In the genomic region with DNA sequence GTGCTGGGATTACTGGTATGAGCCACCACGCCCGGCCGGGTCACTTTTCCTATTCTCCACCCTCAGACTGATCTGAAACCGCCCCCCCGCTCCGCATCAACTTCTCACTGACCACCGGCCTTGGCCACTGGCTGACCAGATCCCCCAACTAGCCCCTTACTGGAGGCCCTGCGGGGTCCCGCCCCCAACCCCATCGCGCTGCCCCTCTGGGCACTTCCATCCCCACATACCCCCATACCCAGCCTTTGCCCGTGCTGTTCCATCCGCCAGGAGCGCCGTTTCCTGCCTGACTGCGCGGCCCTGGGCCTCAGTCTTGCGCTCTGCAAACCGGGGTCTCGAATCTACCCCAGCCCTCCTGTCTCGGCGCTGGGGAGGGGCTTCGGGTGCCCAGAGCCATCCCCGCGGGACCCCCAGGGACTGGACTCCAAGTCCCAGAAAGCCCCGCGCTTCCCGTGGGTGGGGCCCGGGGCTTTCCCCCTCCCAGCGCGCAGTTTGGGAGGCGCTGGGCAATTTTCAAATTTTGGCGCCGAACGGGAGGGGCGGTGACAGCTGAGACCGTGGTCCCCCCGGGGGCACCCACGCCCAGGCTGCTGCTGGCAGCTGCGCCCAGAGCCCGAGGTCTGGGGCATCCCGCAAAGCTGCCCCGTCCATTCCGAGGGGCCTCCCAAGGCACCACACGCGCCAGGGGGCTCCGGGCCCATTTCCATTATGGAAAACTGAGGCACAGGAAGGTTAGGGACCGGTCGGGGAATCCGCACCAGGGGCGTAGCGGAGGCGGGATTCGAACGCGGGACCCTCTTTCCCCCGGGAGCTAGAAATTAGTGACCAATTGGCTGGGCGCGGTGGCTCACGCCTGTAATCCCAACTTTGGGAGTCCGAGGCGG, we compare ENCODE assay signal across 8 cellular contexts. TPM values are rescaled to one million over a fixed set of nuclear protein-coding genes. Genes with fewer than 3 reads are reported as not detected.
DNase-seq lines count a peak whose midpoint lies in the region; ATAC-seq and TF ChIP-seq lines count a peak whose summit lies in the region.

No MANE protein-coding gene starts in this region.

- no peak overlapping the region for H2AK5ac ChIP-seq in mesenchymal stem cell (ENCODE audit: low read length, severe bottlenecking)

- H3K27me3 ChIP-seq in ectodermal cell (ENCODE audit: control insufficient read depth, insufficient read depth, low read length, poor library complexity, severe bottlenecking) (no peaks in the 10 kb centered on the region), mesenchymal stem cell (ENCODE audit: control insufficient read depth in 1 of 2, insufficient read depth in 1 of 2, low read length in 2 of 2) (no peaks in the 10 kb centered on the region)

- H3K27ac Mint-ChIP-seq in stimulated activated naive B cell treated with anti-CD40 and anti-IgM and Interleukin-4, amounts not matched to agents 10 μg/mL and 1 μg/mL and 100 μg/mL, for 72 hours, result peak overlapping the region; percentile 71

- no peak overlapping the region for H3K23ac ChIP-seq in mesenchymal stem cell (ENCODE audit: low read length in 2 of 2)

- POLR2A ChIA-PET in GM10248 (lab: Yijun Ruan, JAX), result interaction anchor here (0.8 to 4.4 kb wide), 2 partner anchors 14 kb away, joined by 5 to 39 read pairs; a partner anchor contains a TSS

- peak; percentile 76 to 88 for ATAC-seq in stimulated activated naive B cell treated with anti-CD40 and anti-IgM and Interleukin-4, amounts not matched to agents 10 μg/mL and 1 μg/mL and 100 μg/mL, for 72 hours (replicated peaks)
- no peak for ATAC-seq in HG03159 (IDR thresholded peaks at IDR 0.05; ENCODE audit: unreplicated experiment)
- no peak for ATAC-seq in GM21723 (IDR thresholded peaks at IDR 0.05; ENCODE audit: unreplicated experiment)

- peak overlapping the region; percentile 69 to 75 for H3K18ac ChIP-seq in mesenchymal stem cell (ENCODE audit: low read depth in 1 of 2, low read length in 2 of 2)

- no peaks in the 10 kb centered on the region for H3K9me3 Mint-ChIP-seq in stimulated activated naive B cell treated with anti-CD40 and anti-IgM and Interleukin-4, amounts not matched to agents 10 μg/mL and 1 μg/mL and 100 μg/mL, for 72 hours

- peaks cover 0 to 16% of the 10 kb centered on the region in 2 donors for H3K27me3 Mint-ChIP-seq in stimulated activated naive B cell treated with anti-CD40 and anti-IgM and Interleukin-4, amounts not matched to agents 10 μg/mL and 1 μg/mL and 100 μg/mL, for 72 hours

- no peak overlapping the region for H2BK5ac ChIP-seq in mesenchymal stem cell (ENCODE audit: low read depth, low read length, poor library complexity, severe bottlenecking)

- peak overlapping the region; percentile 90 for H3K4me2 ChIP-seq in mesenchymal stem cell (ENCODE audit: low read length, poor library complexity, severe bottlenecking)

- H3K27ac ChIP-seq in ectodermal cell (ENCODE audit: insufficient read depth, low read depth, low read length, poor library complexity, severe bottlenecking) (peak overlapping the region; percentile 58), mesenchymal stem cell (ENCODE audit: low read length, poor library complexity, severe bottlenecking) (no peak overlapping the region)

- peak overlapping the region; percentile 81 for H4K8ac ChIP-seq in mesenchymal stem cell (ENCODE audit: low read length)

- H3K4me1 ChIP-seq in ectodermal cell (ENCODE audit: control insufficient read depth, insufficient read depth, low read length) (no peaks in the 10 kb centered on the region), mesenchymal stem cell (ENCODE audit: control insufficient read depth, insufficient read depth, low read depth, low read length) (peaks cover 10% of the 10 kb centered on the region)

- TF ChIP-seq CTCF in GM10248 (IDR thresholded peaks at IDR 0.05; ENCODE audit: control extremely low read depth, extremely low read depth, low read depth, missing control alignments), result no peak

- H3K36me3 ChIP-seq in ectodermal cell (ENCODE audit: control insufficient read depth, insufficient read depth, low read length) (no peaks in the 10 kb centered on the region), mesenchymal stem cell (ENCODE audit: control insufficient read depth in 1 of 2, insufficient read depth in 2 of 2, low read depth in 1 of 2, low read length in 2 of 2) (no peaks in the 10 kb centered on the region)

- H2BK15ac ChIP-seq in mesenchymal stem cell (ENCODE audit: low read depth, poor library complexity, severe bottlenecking), result no peak overlapping the region

- H2AFZ ChIP-seq in mesenchymal stem cell (ENCODE audit: low read depth, low read length), result peak overlapping the region; percentile 75

- WGBS in ectodermal cell, 2 experiments, result 8 to 9% methylated on average over 62 of the region's 62 CpGs
- WGBS in mesenchymal stem cell, result 8% methylated on average over 62 of the region's 62 CpGs

- H3K4me3 ChIP-seq in ectodermal cell (ENCODE audit: insufficient read depth, low read depth, low read length) (peak overlapping the region; percentile 59), mesenchymal stem cell (ENCODE audit: insufficient read depth in 1 of 2, low read depth in 1 of 2, low read length in 2 of 2) (peak overlapping the region; percentile 64 to 86)

- H3K9me3 ChIP-seq in ectodermal cell (ENCODE audit: control insufficient read depth, low read length), result no peaks in the 10 kb centered on the region
- H3K9me3 ChIP-seq in mesenchymal stem cell (ENCODE audit: control insufficient read depth, low read length), result no peaks in the 10 kb centered on the region

- H2BK12ac ChIP-seq in mesenchymal stem cell (ENCODE audit: low read length in 2 of 2), result peak overlapping the region in 1 of 2 experiments; percentile 29

- peak overlapping the region; percentile 89 to 95 for H3K4me3 Mint-ChIP-seq in stimulated activated naive B cell treated with anti-CD40 and anti-IgM and Interleukin-4, amounts not matched to agents 10 μg/mL and 1 μg/mL and 100 μg/mL, for 72 hours

- peak overlapping the region; percentile 82 for H3K9ac ChIP-seq in mesenchymal stem cell (ENCODE audit: low read length)

- CTCF ChIA-PET in GM10248 (lab: Yijun Ruan, JAX), result interaction anchor here (1.0 to 2.8 kb wide), 4 partner anchors 12 to 152 kb away, joined by 3 to 9 read pairs (median 6); no protein-coding TSS in a partner anchor

- peak; percentile 89 for DNase-seq in GM10248 (ENCODE audit: extremely low spot score)
- peak; percentile 61 for DNase-seq in HuH-7 (ENCODE audit: low spot score)
- DNase-seq in activated CD4-positive, alpha-beta T cell treated with anti-CD3 and anti-CD28 coated beads for 4 hours, result peak; percentile 60 to 67
- peak; percentile 68 for DNase-seq in mesenchymal stem cell
- peak; percentile 57 for DNase-seq in stimulated activated naive B cell treated with anti-CD40 and anti-IgM and Interleukin-4, amounts not matched to agents 10 μg/mL and 1 μg/mL and 100 μg/mL, for 72 hours

- peak overlapping the region in 1 of 2 experiments; percentile 44 for H3K14ac ChIP-seq in mesenchymal stem cell (ENCODE audit: low read length in 2 of 2)

- peaks cover 12 to 27% of the 10 kb centered on the region in 2 donors for H3K4me1 Mint-ChIP-seq in stimulated activated naive B cell treated with anti-CD40 and anti-IgM and Interleukin-4, amounts not matched to agents 10 μg/mL and 1 μg/mL and 100 μg/mL, for 72 hours

- H2BK120ac ChIP-seq in mesenchymal stem cell (ENCODE audit: low read depth, low read length), result peak overlapping the region; percentile 61

- peak overlapping the region; percentile 41 for H4K91ac ChIP-seq in mesenchymal stem cell (ENCODE audit: low read length)

- H3K36me3 Mint-ChIP-seq in stimulated activated naive B cell treated with anti-CD40 and anti-IgM and Interleukin-4, amounts not matched to agents 10 μg/mL and 1 μg/mL and 100 μg/mL, for 72 hours, result no peaks in the 10 kb centered on the region

- peaks cover 1% of the 10 kb centered on the region for H3K79me1 ChIP-seq in mesenchymal stem cell (replicated peaks; ENCODE audit: low read length, poor library complexity, severe bottlenecking)

- H3K4ac ChIP-seq in mesenchymal stem cell (ENCODE audit: low read depth in 1 of 2, low read length in 2 of 2), result peak overlapping the region; percentile 73 to 83

RNA-seq across cellular contexts. Expression of a gene that starts 5.2 kb away (rescaled TPM):
- polyA plus RNA-seq in ectodermal cell (2013, experiment 1 of 4), result 210 TPM
- polyA plus RNA-seq in ectodermal cell (2013, experiment 2 of 4), result 193 TPM
- 120 TPM for polyA plus RNA-seq in ectodermal cell (2013, experiment 3 of 4)
- polyA plus RNA-seq in ectodermal cell (2013, experiment 4 of 4), result 124 TPM
- polyA plus RNA-seq in mesenchymal stem cell (2013, experiment 1 of 2), result 37.7 TPM
- polyA plus RNA-seq in mesenchymal stem cell (2013, experiment 2 of 2), result 35.4 TPM

RNA-seq across cellular contexts. Expression of a gene that starts 13.9 kb away (rescaled TPM):
- 5.6 TPM for polyA plus RNA-seq in ectodermal cell (2013, experiment 1 of 4)
- 4.5 TPM for polyA plus RNA-seq in ectodermal cell (2013, experiment 2 of 4)
- 4.3 TPM for polyA plus RNA-seq in ectodermal cell (2013, experiment 3 of 4)
- 1.9 TPM for polyA plus RNA-seq in ectodermal cell (2013, experiment 4 of 4)
- 57.8 TPM for polyA plus RNA-seq in mesenchymal stem cell (2013, experiment 1 of 2)
- 51.9 TPM for polyA plus RNA-seq in mesenchymal stem cell (2013, experiment 2 of 2)

RNA-seq across cellular contexts. Expression of a gene that starts 34.6 kb away (rescaled TPM):
- polyA plus RNA-seq in ectodermal cell (2013, experiment 1 of 4), result 93.0 TPM
- polyA plus RNA-seq in ectodermal cell (2013, experiment 2 of 4), result 90.3 TPM
- polyA plus RNA-seq in ectodermal cell (2013, experiment 3 of 4), result 99.9 TPM
- 107 TPM for polyA plus RNA-seq in ectodermal cell (2013, experiment 4 of 4)
- 92.8 TPM for polyA plus RNA-seq in mesenchymal stem cell (2013, experiment 1 of 2)
- polyA plus RNA-seq in mesenchymal stem cell (2013, experiment 2 of 2), result 91.7 TPM

Comparison
In these comparisons a context has a peak if more than half of its experiments do, and no peak if none do; other contexts are left out.
1. ATAC-seq: peak in stimulated activated naive B cell treated with anti-CD40 and anti-IgM and Interleukin-4, amounts not matched to agents 10 μg/mL and 1 μg/mL and 100 μg/mL, for 72 hours (2 of 2); none in HG03159 (single experiment) and GM21723 (single experiment).
2. Peak in every context shown above with its lines, with median percentiles within 50 percentile points of each other: DNase-seq.